8 cellular contexts compared by ENCODE assay signal in the genomic region with DNA sequence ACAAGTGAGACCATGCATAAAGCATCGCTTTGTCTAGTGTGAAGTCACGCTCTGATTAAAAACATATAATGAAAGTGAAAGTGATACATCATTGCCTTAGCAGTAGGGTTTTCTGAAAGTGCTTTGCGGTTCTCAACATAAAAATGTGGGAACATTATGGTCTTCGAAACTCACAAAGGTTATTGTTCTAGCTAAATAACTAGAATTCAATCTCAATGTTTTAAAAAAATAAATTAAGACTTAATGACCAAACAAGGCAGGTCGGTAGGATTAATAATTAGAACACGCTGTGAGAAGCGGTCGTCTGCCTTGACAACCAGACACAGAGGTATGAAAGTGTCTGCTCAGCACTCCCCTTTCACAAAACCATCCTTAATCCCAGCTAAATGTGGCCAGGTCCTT. TPM values are rescaled to one million over a fixed set of nuclear protein-coding genes. Genes with fewer than 3 reads are reported as not detected.
DNase-seq lines count a peak whose midpoint lies in the region; ATAC-seq and TF ChIP-seq lines count a peak whose summit lies in the region.

No MANE protein-coding gene starts in this region.

- H3K9me3 ChIP-seq in mucosa of descending colon = no peaks in the 10 kb centered on the region

- TF ChIP-seq CTCF in mucosa of descending colon (IDR thresholded peaks at IDR 0.05) (no peak), endothelial cell (IDR thresholded peaks at IDR 0.05; ENCODE audit: unreplicated experiment) (no peak)

- ATAC-seq in GM21786 (IDR thresholded peaks at IDR 0.05; ENCODE audit: unreplicated experiment) (peak; percentile 98), mucosa of descending colon (peak; percentile 72)
- ATAC-seq in activated naive CD8-positive, alpha-beta T cell treated with anti-CD3 and anti-CD28 coated beads, Interleukin-2, amount 50 U/mL, for 24 hours = peak; percentile 33

- no peaks in the 10 kb centered on the region for H3K4me1 ChIP-seq in mucosa of descending colon (ENCODE audit: low read depth)

- intact Hi-C loops in mucosa of descending colon (cut with DNase I, micrococcal nuclease) = no loop called here

- no peaks in the 10 kb centered on the region for H3K36me3 ChIP-seq in mucosa of descending colon (ENCODE audit: low read depth)

- H3K4me1 Mint-ChIP-seq in activated naive CD8-positive, alpha-beta T cell treated with anti-CD3 and anti-CD28 coated beads, Interleukin-2, amount 50 U/mL, for 24 hours = peaks cover 24% of the 10 kb centered on the region
- peaks cover 18% of the 10 kb centered on the region for H3K4me1 Mint-ChIP-seq in endothelial cell (ENCODE audit: unreplicated experiment)

- DNase-seq in NCI-H187 treated with DMSO at 0.1 percent for 48 hours (lab: John Stamatoyannopoulos, UW) = peak; percentile 11
- no peak for DNase-seq in NCI-H187 (lab: John Stamatoyannopoulos, UW)
- peak; percentile 25 for DNase-seq in LoVo (ENCODE audit: low spot score)
- no peak for DNase-seq in activated naive CD8-positive, alpha-beta T cell treated with anti-CD3 and anti-CD28 coated beads, Interleukin-2, amount 50 U/mL, for 24 hours
- no peak for DNase-seq in mucosa of descending colon
- no peak for DNase-seq in endothelial cell (ENCODE audit: low spot score)
- no peak for DNase-seq in activated CD8-positive, alpha-beta memory T cell treated with anti-CD3 and anti-CD28 coated beads for 24 hours

- no peaks in the 10 kb centered on the region for H3K36me3 Mint-ChIP-seq in activated naive CD8-positive, alpha-beta T cell treated with anti-CD3 and anti-CD28 coated beads, Interleukin-2, amount 50 U/mL, for 24 hours (ENCODE audit: low read depth)
- no peaks in the 10 kb centered on the region for H3K36me3 Mint-ChIP-seq in endothelial cell (ENCODE audit: low read depth, unreplicated experiment)

- no peak overlapping the region for H3K27ac Mint-ChIP-seq in activated naive CD8-positive, alpha-beta T cell treated with anti-CD3 and anti-CD28 coated beads, Interleukin-2, amount 50 U/mL, for 24 hours
- H3K27ac Mint-ChIP-seq in endothelial cell (ENCODE audit: unreplicated experiment) = no peak overlapping the region

- H3K4me3 Mint-ChIP-seq in activated naive CD8-positive, alpha-beta T cell treated with anti-CD3 and anti-CD28 coated beads, Interleukin-2, amount 50 U/mL, for 24 hours = no peak overlapping the region
- no peak overlapping the region for H3K4me3 Mint-ChIP-seq in endothelial cell (ENCODE audit: unreplicated experiment)

- H3K27me3 Mint-ChIP-seq in activated naive CD8-positive, alpha-beta T cell treated with anti-CD3 and anti-CD28 coated beads, Interleukin-2, amount 50 U/mL, for 24 hours = no peaks in the 10 kb centered on the region
- H3K27me3 Mint-ChIP-seq in endothelial cell (ENCODE audit: unreplicated experiment) = peaks cover 8% of the 10 kb centered on the region

- no peaks in the 10 kb centered on the region for H3K9me3 Mint-ChIP-seq in activated naive CD8-positive, alpha-beta T cell treated with anti-CD3 and anti-CD28 coated beads, Interleukin-2, amount 50 U/mL, for 24 hours
- no peaks in the 10 kb centered on the region for H3K9me3 Mint-ChIP-seq in endothelial cell (ENCODE audit: unreplicated experiment)

- no peak overlapping the region for H3K4me3 ChIP-seq in mucosa of descending colon

RNA-seq across cellular contexts. Expression of a gene that starts 42.2 kb away (rescaled TPM):
- under 1 TPM; 0.10 to 0.32 (median 0.12) TPM for total RNA-seq in mucosa of descending colon
- 1.3 TPM for total RNA-seq in endothelial cell (ENCODE audit: unreplicated experiment)

Comparison
In these comparisons a context has a peak if more than half of its experiments do, and no peak if none do; other contexts are left out.
1. DNase-seq: peak in NCI-H187 treated with DMSO at 0.1 percent for 48 hours (single experiment) and LoVo (single experiment); none in NCI-H187 (0 of 2), activated naive CD8-positive, alpha-beta T cell treated with anti-CD3 and anti-CD28 coated beads, Interleukin-2, amount 50 U/mL, for 24 hours (single experiment), mucosa of descending colon (0 of 3), endothelial cell (single experiment) and activated CD8-positive, alpha-beta memory T cell treated with anti-CD3 and anti-CD28 coated beads for 24 hours (single experiment).
2. ATAC-seq: peak in every context shown above with its lines; median percentile 98 in GM21786; 72 in mucosa of descending colon; 33 in activated naive CD8-positive, alpha-beta T cell treated with anti-CD3 and anti-CD28 coated beads, Interleukin-2, amount 50 U/mL, for 24 hours.